ENCODE assay signal across 31 cellular contexts in the genomic region with DNA sequence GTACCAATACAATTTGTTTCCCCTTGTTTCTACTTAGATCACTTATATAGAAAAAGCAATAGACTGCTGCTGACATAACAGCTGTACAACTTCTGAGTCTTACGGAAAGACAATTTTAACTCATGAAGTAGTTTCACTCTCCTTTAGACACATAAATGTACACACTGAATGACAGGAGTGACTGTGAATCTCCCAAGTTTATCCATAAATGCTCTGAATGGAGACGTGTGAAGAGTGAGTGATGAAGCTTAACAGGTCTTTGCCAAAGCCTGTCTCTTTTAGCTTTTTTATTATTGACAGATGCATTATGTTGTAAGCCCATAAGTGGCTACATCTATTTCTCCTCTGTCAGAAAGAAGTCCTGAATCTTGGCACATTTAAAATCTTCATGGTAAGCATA.
DNase-seq lines count a peak whose midpoint lies in the region; TF ChIP-seq lines count a peak whose summit lies in the region.
"Had no signal": no experiment of that assay in that cellular context is flagged by ENCODE, and none has a peak within 500 bp of the region (broad histone marks: within the 10 kb centered on the region; RNA-seq: fewer than 3 reads in every experiment).

No MANE protein-coding gene starts in this region.

- TF ChIP-seq EP300 in neural cell (conservative IDR thresholded peaks at IDR 0.05; ENCODE audit: poor library complexity, severe bottlenecking): peak; percentile 100

- H3K4me2 ChIP-seq in neural cell (ENCODE audit: low read length) (no peak overlapping the region), osteoblast (ENCODE audit: insufficient read depth, low read length) (no peak overlapping the region)
- H3K4me2 ChIP-seq: A549; BLaER1; BLaER1 treated with 17β-estradiol and CSF1 and Interleukin-3, amounts not matched to agents 10 nM and 100 nM had no signal

- intact Hi-C loops in cardiac septum (cut with DNase I): no loop called here

- H3K27me3 ChIP-seq in neural cell (ENCODE audit: insufficient read depth, low read depth, low read length) (no peaks in the 10 kb centered on the region), osteoblast (ENCODE audit: insufficient read depth, low read length) (no peaks in the 10 kb centered on the region)
- H3K27me3 ChIP-seq: BE2C; BLaER1; BLaER1 treated with 17β-estradiol and CSF1 and Interleukin-3, amounts not matched to agents 10 nM and 100 nM had no signal

- no peaks in the 10 kb centered on the region for H3K4me1 ChIP-seq in osteoblast (ENCODE audit: insufficient read depth, low read length)
- H3K4me1 ChIP-seq: A549; BE2C; BLaER1; BLaER1 treated with 17β-estradiol and CSF1 and Interleukin-3, amounts not matched to agents 10 nM and 100 nM; Caco-2 had no signal

- TF ChIP-seq CTCF in neural cell (IDR thresholded peaks at IDR 0.05; ENCODE audit: poor library complexity, severe bottlenecking): no peak
- no peak for TF ChIP-seq CTCF in osteoblast (IDR thresholded peaks at IDR 0.05; ENCODE audit: extremely low read depth, low read depth, low read length)

- H4K20me1 ChIP-seq in neural cell (ENCODE audit: insufficient read depth) (no peaks in the 10 kb centered on the region), osteoblast (ENCODE audit: insufficient read depth, low read length) (no peaks in the 10 kb centered on the region)
- H4K20me1 ChIP-seq: BLaER1; BLaER1 treated with 17β-estradiol and CSF1 and Interleukin-3, amounts not matched to agents 10 nM and 100 nM had no signal

- H3K9me2 ChIP-seq in neural cell (ENCODE audit: insufficient read depth, low read length): no peaks in the 10 kb centered on the region

- H3K36me3 ChIP-seq in neural cell (ENCODE audit: insufficient read depth, low read length): no peaks in the 10 kb centered on the region
- no peaks in the 10 kb centered on the region for H3K36me3 ChIP-seq in osteoblast (ENCODE audit: insufficient read depth, low read length)
- H3K36me3 ChIP-seq: BE2C; BLaER1; BLaER1 treated with 17β-estradiol and CSF1 and Interleukin-3, amounts not matched to agents 10 nM and 100 nM had no signal

- no peak overlapping the region for H3K9ac ChIP-seq in neural cell (ENCODE audit: low read length)
- H3K9ac ChIP-seq: BLaER1; BLaER1 treated with 17β-estradiol and CSF1 and Interleukin-3, amounts not matched to agents 10 nM and 100 nM had no signal

- no peaks in the 10 kb centered on the region for H3F3A ChIP-seq in neural cell (ENCODE audit: insufficient read depth, low read length, poor library complexity, severe bottlenecking)

- H2AFZ ChIP-seq in neural cell (ENCODE audit: low read depth, low read length): no peak overlapping the region
- H2AFZ ChIP-seq in osteoblast (ENCODE audit: low read length): no peak overlapping the region

- H3K9me3 ChIP-seq in neural cell (ENCODE audit: low read length) (no peaks in the 10 kb centered on the region), osteoblast (ENCODE audit: low read depth, low read length) (peaks cover 7% of the 10 kb centered on the region)
- H3K9me3 ChIP-seq: A549, BE2C, Caco-2 had no signal

- DNase-seq in NCI-H1105 treated with DMSO at 0.1 percent for 48 hours (lab: John Stamatoyannopoulos, UW) (peak; percentile 17), NCI-H1105 (lab: John Stamatoyannopoulos, UW) (no peak), osteoblast (ENCODE audit: insufficient read length, low spot score, missing footprints) (peak; percentile 15), putamen (ENCODE audit: low spot score) (no peak), cardiac septum (ENCODE audit: low spot score) (no peak)
- DNase-seq: 8988T; ACHN; AML-193; BE2C; C1 segment of cervical spinal cord; Caco-2; Calu3; CD4-positive, alpha-beta memory T cell; CD4-positive, alpha-beta T cell; CD4-positive, CD25-positive, alpha-beta regulatory T cell; CD8-positive, alpha-beta memory T cell; CD8-positive, alpha-beta T cell; COR-L47; DMS 273 treated with DMSO at 0.1 percent for 48 hours; DMS153; DMS53; DMS79; DMS79 treated with DMSO at 0.1 percent for 48 hours; DND-41; EL had no signal

- no peak overlapping the region for H3K4me3 ChIP-seq in neural cell (ENCODE audit: low read length)
- H3K4me3 ChIP-seq in osteoblast (ENCODE audit: insufficient read depth, low read length): no peak overlapping the region
- H3K4me3 ChIP-seq: A549; BLaER1; BLaER1 treated with 17β-estradiol and CSF1 and Interleukin-3, amounts not matched to agents 10 nM and 100 nM had no signal

- H3K79me2 ChIP-seq in neural cell (replicated peaks; ENCODE audit: insufficient read depth, low read length) (no peaks in the 10 kb centered on the region), osteoblast (ENCODE audit: insufficient read depth, low read length) (no peaks in the 10 kb centered on the region)

- TF ChIP-seq RAD21 in neural cell (conservative IDR thresholded peaks at IDR 0.05): no peak

- H3K27ac ChIP-seq in neural cell (ENCODE audit: low read length) (no peak overlapping the region), osteoblast (ENCODE audit: low read depth, low read length) (no peak overlapping the region)
- H3K27ac ChIP-seq: 22Rv1; A549; BLaER1; BLaER1 treated with 17β-estradiol and CSF1 and Interleukin-3, amounts not matched to agents 10 nM and 100 nM; C4-2B had no signal

TF ChIP-seq in neural cell, 6 proteins besides CTCF, POLR2A, EP300 and RAD21:
- TF ChIP-seq POLR2AphosphoS5 (IDR thresholded peaks at IDR 0.05) (peak; percentile 99), EZH2 (IDR thresholded peaks at IDR 0.05; ENCODE audit: borderline replicate concordance, insufficient read depth, low read length, poor library complexity, severe bottlenecking) (no peak)
- TF ChIP-seq, protein P1, sequence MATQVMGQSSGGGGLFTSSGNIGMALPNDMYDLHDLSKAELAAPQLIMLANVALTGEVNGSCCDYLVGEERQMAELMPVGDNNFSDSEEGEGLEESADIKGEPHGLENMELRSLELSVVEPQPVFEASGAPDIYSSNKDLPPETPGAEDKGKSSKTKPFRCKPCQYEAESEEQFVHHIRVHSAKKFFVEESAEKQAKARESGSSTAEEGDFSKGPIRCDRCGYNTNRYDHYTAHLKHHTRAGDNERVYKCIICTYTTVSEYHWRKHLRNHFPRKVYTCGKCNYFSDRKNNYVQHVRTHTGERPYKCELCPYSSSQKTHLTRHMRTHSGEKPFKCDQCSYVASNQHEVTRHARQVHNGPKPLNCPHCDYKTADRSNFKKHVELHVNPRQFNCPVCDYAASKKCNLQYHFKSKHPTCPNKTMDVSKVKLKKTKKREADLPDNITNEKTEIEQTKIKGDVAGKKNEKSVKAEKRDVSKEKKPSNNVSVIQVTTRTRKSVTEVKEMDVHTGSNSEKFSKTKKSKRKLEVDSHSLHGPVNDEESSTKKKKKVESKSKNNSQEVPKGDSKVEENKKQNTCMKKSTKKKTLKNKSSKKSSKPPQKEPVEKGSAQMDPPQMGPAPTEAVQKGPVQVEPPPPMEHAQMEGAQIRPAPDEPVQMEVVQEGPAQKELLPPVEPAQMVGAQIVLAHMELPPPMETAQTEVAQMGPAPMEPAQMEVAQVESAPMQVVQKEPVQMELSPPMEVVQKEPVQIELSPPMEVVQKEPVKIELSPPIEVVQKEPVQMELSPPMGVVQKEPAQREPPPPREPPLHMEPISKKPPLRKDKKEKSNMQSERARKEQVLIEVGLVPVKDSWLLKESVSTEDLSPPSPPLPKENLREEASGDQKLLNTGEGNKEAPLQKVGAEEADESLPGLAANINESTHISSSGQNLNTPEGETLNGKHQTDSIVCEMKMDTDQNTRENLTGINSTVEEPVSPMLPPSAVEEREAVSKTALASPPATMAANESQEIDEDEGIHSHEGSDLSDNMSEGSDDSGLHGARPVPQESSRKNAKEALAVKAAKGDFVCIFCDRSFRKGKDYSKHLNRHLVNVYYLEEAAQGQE (IDR thresholded peaks at IDR 0.05; ENCODE audit: borderline replicate concordance): peak; percentile 48

Comparison
In these comparisons a context has a peak if more than half of its experiments do, and no peak if none do; other contexts are left out.
1. DNase-seq: peak in NCI-H1105 treated with DMSO at 0.1 percent for 48 hours (single experiment) and osteoblast (single experiment); none in NCI-H1105 (single experiment), putamen (single experiment) and cardiac septum (single experiment).